1 cellular context compared by ENCODE assay signal in the genomic region with DNA sequence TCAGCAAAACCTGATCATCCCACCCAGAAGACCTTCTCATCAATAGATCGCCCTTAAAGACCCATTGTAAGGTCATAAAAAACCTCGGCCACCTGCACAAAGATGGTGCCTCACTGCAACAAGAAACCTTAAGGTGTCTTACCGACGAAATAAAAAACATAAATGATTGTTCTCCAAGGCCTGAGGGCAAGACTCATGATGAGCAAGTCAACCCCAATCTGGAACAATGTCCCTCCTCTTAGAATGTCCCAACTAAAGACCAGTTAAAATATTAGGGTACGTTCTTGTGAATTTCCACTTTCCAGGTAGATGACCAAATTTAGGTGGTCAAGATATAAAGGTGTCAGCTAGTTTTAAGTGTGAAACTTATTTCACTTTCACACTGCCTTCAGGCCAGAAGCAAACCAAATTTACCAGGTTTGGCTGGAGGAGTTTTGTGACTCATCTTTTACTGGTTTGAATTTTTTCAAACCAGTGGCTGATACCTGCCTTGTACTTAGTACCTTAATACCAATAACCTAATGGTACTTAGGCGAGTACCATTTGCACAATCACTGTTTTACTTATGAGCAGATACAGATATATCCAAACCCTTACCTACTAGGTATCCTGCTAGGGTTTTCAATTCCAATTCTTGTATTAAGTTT.
TF ChIP-seq lines count a peak whose summit lies in the region.

No MANE protein-coding gene starts in this region.

TF ChIP-seq in K562, 482 proteins besides CTCF, POLR2A, EP300 and RAD21:
- TF ChIP-seq MCM2 (IDR thresholded peaks at IDR 0.05; ENCODE audit: low read depth) (no peak), EWSR1 (IDR thresholded peaks at IDR 0.05; ENCODE audit: borderline replicate concordance, low read depth, partially characterized antibody) (peak; percentile 47), U2AF1 (optimal IDR thresholded peaks at IDR 0.05; ENCODE audit: low read depth, low read length) (no peak), PML (IDR thresholded peaks at IDR 0.05; ENCODE audit: low read length) (0 out of 2 replicates have a peak, but pooled peaks have one; percentile 13), PRPF4 (IDR thresholded peaks at IDR 0.05; ENCODE audit: insufficient read depth, low read depth, low read length, poor library complexity, severe bottlenecking) (no peak), HMGN3 (IDR thresholded peaks at IDR 0.05; ENCODE audit: borderline replicate concordance, extremely low read depth, insufficient read length, low read depth, low read length) (no peak), CAMTA2 (CRISPR knock-in tag; conservative IDR thresholded peaks at IDR 0.05) (0 out of 2 replicates have a peak, but pooled peaks have one; percentile 36), STAG1 (CRISPR knock-in tag; IDR thresholded peaks at IDR 0.05; ENCODE audit: borderline replicate concordance) (no peak), POLR2AphosphoS5 (IDR thresholded peaks at IDR 0.05; ENCODE audit: control insufficient read depth, insufficient read depth, low read depth, low read length) (peak; percentile 53; the same call in 1 of the 2 replicates), HMG20A (CRISPR knock-in tag; conservative IDR thresholded peaks at IDR 0.05) (no peak), NFE2L1 (tag; IDR thresholded peaks at IDR 0.05; ENCODE audit: borderline replicate concordance, low read depth) (no peak)
